In the genomic region with DNA sequence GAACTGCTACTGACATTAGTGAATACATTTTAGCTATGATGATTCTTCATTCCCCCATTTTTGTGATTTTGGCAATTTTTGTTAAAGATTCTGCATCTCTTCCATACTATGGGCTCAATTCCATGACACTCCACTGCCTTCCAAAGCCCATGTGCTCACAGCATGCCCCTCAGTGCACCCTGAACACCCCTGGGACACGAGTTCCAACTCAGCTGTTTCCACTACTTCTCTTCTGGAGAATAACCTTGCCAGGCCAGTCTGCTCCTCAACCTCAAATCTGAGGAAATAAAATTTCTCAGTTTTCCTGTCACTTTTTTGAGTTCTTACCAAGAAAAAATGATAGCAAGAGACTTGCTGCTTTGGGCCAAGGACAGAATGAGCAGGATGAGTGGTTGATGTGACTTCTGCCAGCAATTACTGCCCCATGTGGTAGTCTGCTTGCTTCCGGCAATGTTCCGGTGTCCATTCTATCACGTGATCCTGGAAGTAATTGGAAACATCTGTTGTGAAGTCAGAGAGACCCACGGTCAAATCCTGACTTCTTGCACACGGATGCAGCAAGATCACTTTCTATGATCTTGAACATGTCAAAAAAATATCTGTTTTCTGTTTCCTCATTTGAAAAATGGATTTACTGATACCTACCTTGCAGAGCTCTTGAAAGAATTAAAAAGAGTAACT, we compare ENCODE assay signal across 16 cellular contexts. TPM values are rescaled to one million over a fixed set of nuclear protein-coding genes. Genes with fewer than 3 reads are reported as not detected.
DNase-seq lines count a peak whose midpoint lies in the region; ATAC-seq and TF ChIP-seq lines count a peak whose summit lies in the region.
"Had no signal": no experiment of that assay in that cellular context is flagged by ENCODE, and none has a peak within 500 bp of the region (broad histone marks: within the 10 kb centered on the region; RNA-seq: fewer than 3 reads in every experiment).

No MANE protein-coding gene starts in this region.

- no peak for ATAC-seq in HG03135 (IDR thresholded peaks at IDR 0.05; ENCODE audit: unreplicated experiment)
- ATAC-seq in HG03159 (IDR thresholded peaks at IDR 0.05; ENCODE audit: unreplicated experiment): no peak
- no peak for ATAC-seq in HG03139 (IDR thresholded peaks at IDR 0.05; ENCODE audit: unreplicated experiment)
- ATAC-seq: stimulated activated memory B cell treated with anti-CD40 and anti-IgM and Interleukin-4, amounts not matched to agents 10 μg/mL and 1 μg/mL and 100 μg/mL, for 72 hours had no signal

- H3K27ac ChIP-seq in coronary artery: no peak overlapping the region
- H3K27ac ChIP-seq: RWPE1 had no signal

- CTCF ChIA-PET in HEK293T (lab: Yijun Ruan, JAX): interaction anchor here (1.0 kb wide), 2 partner anchors 66 to 125 kb away, joined by 3 read pairs; no protein-coding TSS in a partner anchor

- DNase-seq in AG09309 (ENCODE audit: low read depth) (peak; percentile 43), HEK293T (ENCODE audit: extremely low spot score) (peak; percentile 16), cerebellar cortex (ENCODE audit: low spot score) (peak; percentile 2), myocyte (ENCODE audit: low read depth) (peak; percentile 53), coronary artery (ENCODE audit: low spot score) (no peak)
- DNase-seq: amniotic stem cell; CD4-positive, CD25-positive, alpha-beta regulatory T cell; effector CD4-positive, alpha-beta T cell; NCI-H2227 treated with DMSO at 0.1 percent for 48 hours; occipital lobe had no signal

- peak; percentile 11 for TF ChIP-seq CTCF in AG09309 (IDR thresholded peaks at IDR 0.05; ENCODE audit: control insufficient read depth, insufficient read depth, low read depth, low read length, missing control alignments)
- TF ChIP-seq CTCF in coronary artery (IDR thresholded peaks at IDR 0.05): no peak

- POLR2A ChIA-PET in HEK293T (lab: Yijun Ruan, JAX): no interaction called here

- H3K4me3 ChIP-seq in AG09309 (ENCODE audit: control insufficient read depth, low read depth, low read length) (no peak overlapping the region), coronary artery (no peak overlapping the region)
- H3K4me3 ChIP-seq: lung had no signal

TF ChIP-seq in HEK293T, 16 proteins besides CTCF, POLR2A, EP300 and RAD21:
- no peak for TF ChIP-seq HDGF (IDR thresholded peaks at IDR 0.05; ENCODE audit: borderline replicate concordance)
- no peak for TF ChIP-seq BHLHE40 (IDR thresholded peaks at IDR 0.05; ENCODE audit: borderline replicate concordance)
- TF ChIP-seq TARDBP (IDR thresholded peaks at IDR 0.05): no peak
- no peak for TF ChIP-seq CTBP1 (IDR thresholded peaks at IDR 0.05; ENCODE audit: borderline replicate concordance)
- no peak for TF ChIP-seq SP1 (IDR thresholded peaks at IDR 0.05)
- TF ChIP-seq NFRKB (IDR thresholded peaks at IDR 0.05): no peak
- TF ChIP-seq FOXK2 (IDR thresholded peaks at IDR 0.05): no peak
- no peak for TF ChIP-seq L3MBTL2 (conservative IDR thresholded peaks at IDR 0.05)
- no peak for TF ChIP-seq LEF1 (IDR thresholded peaks at IDR 0.05; ENCODE audit: borderline replicate concordance)
- no peak for TF ChIP-seq FOXA1 (IDR thresholded peaks at IDR 0.05)
- TF ChIP-seq ZNF384 (IDR thresholded peaks at IDR 0.05): no peak

RNA-seq across cellular contexts. Expression of a gene that starts 58.3 kb away (rescaled TPM):
- total RNA-seq in myocyte: 19.7 and 19.9 TPM in 2 replicates
- polyA plus RNA-seq in myocyte (2012): 47.1 TPM
- total RNA-seq: CD4-positive, CD25-positive, alpha-beta regulatory T cell had no signal
- polyA plus RNA-seq: CD4-positive, CD25-positive, alpha-beta regulatory T cell had no signal
